In the genomic region with DNA sequence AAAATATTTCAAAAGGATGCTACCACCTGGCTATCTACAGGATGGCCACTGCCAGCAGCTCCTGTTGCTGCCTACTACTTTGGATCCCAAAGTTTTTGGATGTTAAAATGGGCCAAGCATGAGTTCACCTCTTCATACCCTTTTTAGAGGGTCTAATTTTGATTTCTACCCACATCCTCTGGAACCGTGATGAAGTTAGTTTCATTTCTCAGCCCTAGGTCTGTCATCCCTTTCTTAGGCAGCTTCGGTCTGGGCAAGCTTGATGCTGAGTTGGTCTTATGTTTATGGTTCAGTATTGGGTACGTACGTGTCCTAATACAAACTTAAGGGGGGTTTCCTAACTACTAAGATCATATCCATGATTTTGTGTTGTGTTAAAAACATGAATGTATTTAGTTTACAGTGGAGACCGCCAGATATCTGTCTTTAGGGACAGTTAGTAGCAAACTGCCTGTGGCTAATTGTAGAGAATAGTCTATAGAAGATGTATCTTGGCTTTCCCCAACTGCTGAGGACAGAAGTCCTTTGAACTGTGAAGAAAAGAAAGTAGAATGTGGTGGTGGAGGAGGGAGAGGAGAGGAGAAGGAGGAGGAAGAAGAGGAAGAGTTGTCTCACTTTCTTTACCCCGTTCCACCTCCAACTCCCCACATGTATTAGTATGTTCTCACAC, we compare ENCODE assay signal across 10 cellular contexts.
DNase-seq lines count a peak whose midpoint lies in the region; ATAC-seq and TF ChIP-seq lines count a peak whose summit lies in the region.
"Had no signal": no experiment of that assay in that cellular context is flagged by ENCODE, and none has a peak within 500 bp of the region (broad histone marks: within the 10 kb centered on the region; RNA-seq: fewer than 3 reads in every experiment).

No MANE protein-coding gene starts in this region.

- WGBS in esophagus muscularis mucosa: 85% methylated on average over 6 of the region's 6 CpGs

- no peaks in the 10 kb centered on the region for H3K36me3 ChIP-seq in esophagus muscularis mucosa

- H3K4me1 ChIP-seq in esophagus muscularis mucosa: no peaks in the 10 kb centered on the region

- H3K4me3 Mint-ChIP-seq in activated T-helper 2 cell treated with anti-CD3 and anti-CD28 coated beads, Interferon-gamma antibody, Interleukin-2, Interleukin-4, amounts not matched to agents 10 μg/mL and 5 μg/mL and 100 μg/mL, durations not matched to agents 14 hours and 24 hours and 36 hours (ENCODE audit: low read depth): peak overlapping the region; percentile 51
- H3K4me3 Mint-ChIP-seq in endothelial cell (ENCODE audit: unreplicated experiment): no peak overlapping the region

- peak; percentile 10 for DNase-seq in CD1c-positive myeloid dendritic cell (ENCODE audit: extremely low spot score)
- no peak for DNase-seq in activated T-helper 2 cell treated with anti-CD3 and anti-CD28 coated beads, Interferon-gamma antibody, Interleukin-2, Interleukin-4, amounts not matched to agents 10 μg/mL and 5 μg/mL and 100 μg/mL, durations not matched to agents 14 hours and 24 hours and 36 hours (ENCODE audit: low spot score)
- no peak for DNase-seq in endothelial cell (ENCODE audit: low spot score)
- DNase-seq in esophagus muscularis mucosa (ENCODE audit: extremely low spot score): no peak
- DNase-seq in NCI-H524 treated with DMSO at 0.1 percent for 48 hours (lab: John Stamatoyannopoulos, UW): no peak
- DNase-seq in iPS-NIHi11 (ENCODE audit: low spot score): no peak
- DNase-seq: COR-L47, NCI-H510A had no signal

- peaks cover 60% of the 10 kb centered on the region for H3K4me1 Mint-ChIP-seq in activated T-helper 2 cell treated with anti-CD3 and anti-CD28 coated beads, Interferon-gamma antibody, Interleukin-2, Interleukin-4, amounts not matched to agents 10 μg/mL and 5 μg/mL and 100 μg/mL, durations not matched to agents 14 hours and 24 hours and 36 hours (ENCODE audit: low read depth)
- H3K4me1 Mint-ChIP-seq in endothelial cell (ENCODE audit: unreplicated experiment): no peaks in the 10 kb centered on the region

- H3K36me3 Mint-ChIP-seq in activated T-helper 2 cell treated with anti-CD3 and anti-CD28 coated beads, Interferon-gamma antibody, Interleukin-2, Interleukin-4, amounts not matched to agents 10 μg/mL and 5 μg/mL and 100 μg/mL, durations not matched to agents 14 hours and 24 hours and 36 hours (ENCODE audit: low read depth): peaks cover 45% of the 10 kb centered on the region
- H3K36me3 Mint-ChIP-seq in endothelial cell (ENCODE audit: low read depth, unreplicated experiment): no peaks in the 10 kb centered on the region

- H3K27ac Mint-ChIP-seq in activated T-helper 2 cell treated with anti-CD3 and anti-CD28 coated beads, Interferon-gamma antibody, Interleukin-2, Interleukin-4, amounts not matched to agents 10 μg/mL and 5 μg/mL and 100 μg/mL, durations not matched to agents 14 hours and 24 hours and 36 hours: peak overlapping the region; percentile 94
- H3K27ac Mint-ChIP-seq in endothelial cell (ENCODE audit: unreplicated experiment): no peak overlapping the region

- no peak overlapping the region for H3K4me3 ChIP-seq in esophagus muscularis mucosa

- intact Hi-C loops in activated T-helper 2 cell treated with anti-CD3 and anti-CD28 coated beads, Interferon-gamma antibody, Interleukin-2, Interleukin-4, amounts not matched to agents 10 μg/mL and 5 μg/mL and 100 μg/mL, durations not matched to agents 14 hours and 24 hours and 36 hours (cut with micrococcal nuclease): loop anchor here (1.0 to 2.0 kb wide), 2 partner anchors 13 to 23 kb away; no protein-coding TSS in a partner anchor
- intact Hi-C loops in esophagus muscularis mucosa (cut with DNase I): no loop called here

- TF ChIP-seq CTCF in endothelial cell (IDR thresholded peaks at IDR 0.05; ENCODE audit: unreplicated experiment) (no peak), esophagus muscularis mucosa (IDR thresholded peaks at IDR 0.05) (no peak)

- no peaks in the 10 kb centered on the region for H3K27me3 Mint-ChIP-seq in activated T-helper 2 cell treated with anti-CD3 and anti-CD28 coated beads, Interferon-gamma antibody, Interleukin-2, Interleukin-4, amounts not matched to agents 10 μg/mL and 5 μg/mL and 100 μg/mL, durations not matched to agents 14 hours and 24 hours and 36 hours (ENCODE audit: low read depth)
- H3K27me3 Mint-ChIP-seq in endothelial cell (ENCODE audit: unreplicated experiment): no peaks in the 10 kb centered on the region

- H3K27me3 ChIP-seq in esophagus muscularis mucosa: no peaks in the 10 kb centered on the region

- peak; percentile 71 for ATAC-seq in GM19035 (IDR thresholded peaks at IDR 0.05; ENCODE audit: unreplicated experiment)
- peak; percentile 78 for ATAC-seq in HG03045 (IDR thresholded peaks at IDR 0.05; ENCODE audit: unreplicated experiment)

- TF ChIP-seq POLR2A in esophagus muscularis mucosa (IDR thresholded peaks at IDR 0.05; ENCODE audit: low read depth): no peak

- H3K27ac ChIP-seq in esophagus muscularis mucosa (replicated peaks in 1 of 4): no peak overlapping the region

- no peak for TF ChIP-seq EP300 in esophagus muscularis mucosa (IDR thresholded peaks at IDR 0.05)

- peaks cover 31% of the 10 kb centered on the region for H3K9me3 Mint-ChIP-seq in activated T-helper 2 cell treated with anti-CD3 and anti-CD28 coated beads, Interferon-gamma antibody, Interleukin-2, Interleukin-4, amounts not matched to agents 10 μg/mL and 5 μg/mL and 100 μg/mL, durations not matched to agents 14 hours and 24 hours and 36 hours
- H3K9me3 Mint-ChIP-seq in endothelial cell (ENCODE audit: unreplicated experiment): no peaks in the 10 kb centered on the region

- no peaks in the 10 kb centered on the region for H3K9me3 ChIP-seq in esophagus muscularis mucosa
